In genomic region chr6:43469947-43470346, GRCh38 we compare ENCODE assay signal across 21 cellular contexts. TPM values are rescaled to one million over a fixed set of nuclear protein-coding genes. Genes with fewer than 3 reads are reported as not detected.
"Had no signal": no experiment of that assay in that cellular context is flagged by ENCODE, and none has a peak within 500 bp of the region (broad histone marks: within the 10 kb centered on the region; RNA-seq: fewer than 3 reads in every experiment).

No MANE protein-coding gene starts in this region.

- H3K36me3 ChIP-seq: colonic mucosa, esophagus muscularis mucosa, left lung, sigmoid colon, thoracic aorta, upper lobe of right lung had no signal

- DNase-seq: activated CD4-positive, alpha-beta T cell treated with anti-CD3 and anti-CD28 coated beads, Interleukin-2, amount 10 ng/mL, durations not matched to agents 7 days and 5 days; activated naive CD4-positive, alpha-beta T cell treated with anti-CD3 and anti-CD28 coated beads for 36 hours; activated T-cell treated with anti-CD3 and anti-CD28 coated beads, Interleukin-2, amount 50 U/mL, for 1 hour; colonic mucosa; dorsolateral prefrontal cortex; effector memory CD8-positive, alpha-beta T cell; glutamatergic neuron; immature natural killer cell; left lung; naive thymus-derived CD4-positive, alpha-beta T cell; sigmoid colon; stimulated activated CD4-positive, alpha-beta T cell treated with anti-CD3 and anti-CD28 coated beads, Interleukin-4, amount 100 ng/mL, for 1 hour; stimulated activated naive CD4-positive, alpha-beta T cell treated with Interleukin-2 at 50 U/mL for 16 hours; upper lobe of right lung had no signal

- H3K27me3 ChIP-seq: colonic mucosa, hepatocyte had no signal

- H3K4me2 ChIP-seq: hepatocyte, smooth muscle cell had no signal

- H3K4me1 ChIP-seq: colonic mucosa, esophagus muscularis mucosa, left lung, sigmoid colon, upper lobe of right lung had no signal

- H3K79me2 ChIP-seq: hepatocyte had no signal

- ATAC-seq: effector memory CD8-positive, alpha-beta T cell; left lung; naive thymus-derived CD4-positive, alpha-beta T cell; upper lobe of right lung had no signal

- H3K27ac ChIP-seq: colonic mucosa, esophagus muscularis mucosa, hepatocyte, left lung, sigmoid colon, thoracic aorta, upper lobe of right lung had no signal

- H2AFZ ChIP-seq: hepatocyte had no signal

- H3K9me3 ChIP-seq: colonic mucosa, esophagus muscularis mucosa, left lung, sigmoid colon, thoracic aorta, upper lobe of right lung had no signal

- H3K4me3 ChIP-seq: colonic mucosa, dorsolateral prefrontal cortex, esophagus muscularis mucosa, hepatocyte, left lung, sigmoid colon, smooth muscle cell, thoracic aorta, upper lobe of right lung had no signal

RNA-seq across cellular contexts. Expression of gene DLK2, which starts 14.6 kb away (rescaled TPM):
- total RNA-seq: activated CD4-positive, alpha-beta T cell treated with anti-CD3 and anti-CD28 coated beads, Interleukin-2, amount 10 ng/mL, durations not matched to agents 7 days and 5 days; endothelial cell of umbilical vein; kidney epithelial cell; osteoblast; sigmoid colon; thoracic aorta had no signal

RNA-seq across cellular contexts. Expression of gene LRRC73, which starts 40.2 kb away (rescaled TPM):
- total RNA-seq: hepatocyte, kidney epithelial cell had no signal
- polyA plus RNA-seq: immature natural killer cell; naive thymus-derived CD4-positive, alpha-beta T cell had no signal
